In the genomic region with DNA sequence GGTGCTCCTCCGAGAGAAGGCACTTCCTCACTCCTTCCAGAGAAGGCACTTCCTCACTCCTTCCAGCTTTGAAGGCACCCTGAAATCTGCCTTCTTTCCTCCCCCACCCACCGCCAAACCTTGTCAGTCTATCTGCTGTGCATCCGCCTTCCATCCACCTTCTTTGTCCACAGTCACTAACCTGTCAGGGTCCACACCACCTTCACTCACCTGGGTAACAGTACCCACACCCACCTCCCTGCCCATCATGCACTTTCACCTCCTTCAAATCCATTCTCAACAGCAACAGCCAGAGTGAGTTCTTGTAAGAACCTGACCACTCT, we compare ENCODE assay signal across 14 cellular contexts. TPM values are rescaled to one million over a fixed set of nuclear protein-coding genes. Genes with fewer than 3 reads are reported as not detected.
DNase-seq lines count a peak whose midpoint lies in the region; ATAC-seq, FAIRE-seq and TF ChIP-seq lines count a peak whose summit lies in the region.
"Had no signal": no experiment of that assay in that cellular context is flagged by ENCODE, and none has a peak within 500 bp of the region (broad histone marks: within the 10 kb centered on the region; RNA-seq: fewer than 3 reads in every experiment).

No MANE protein-coding gene starts in this region.

- no peak overlapping the region for H3K4me3 ChIP-seq in WERI-Rb-1 (ENCODE audit: low read depth, low read length)
- H3K4me3 ChIP-seq in esophagus muscularis mucosa: no peak overlapping the region
- no peak overlapping the region for H3K4me3 ChIP-seq in small intestine (ENCODE audit: low read depth in 1 of 2, low read length in 2 of 2)
- no peak overlapping the region for H3K4me3 ChIP-seq in brain microvascular endothelial cell (ENCODE audit: low read depth, low read length)

- no peak for TF ChIP-seq POLR2A in esophagus muscularis mucosa (IDR thresholded peaks at IDR 0.05; ENCODE audit: low read depth)

- DNase-seq in activated naive CD4-positive, alpha-beta T cell treated with anti-CD3 and anti-CD28 coated beads for 36 hours: no peak
- no peak for DNase-seq in activated naive CD4-positive, alpha-beta T cell treated with Interleukin-2 at 50 U/mL for 16 hours
- DNase-seq in WERI-Rb-1 (peak; percentile 2), esophagus muscularis mucosa (ENCODE audit: extremely low spot score) (no peak), RWPE1 (ENCODE audit: low spot score) (no peak), small intestine (no peak), brain microvascular endothelial cell (no peak)
- no peak for DNase-seq in stimulated activated naive CD8-positive, alpha-beta T cell treated with anti-CD3 and anti-CD28 coated beads, Interleukin-15, amount 100 ng/mL, for 72 hours
- DNase-seq: foreskin melanocyte, NCI-H345 had no signal

- no peak for TF ChIP-seq CTCF in WERI-Rb-1 (IDR thresholded peaks at IDR 0.05; ENCODE audit: low read depth, low read length)
- TF ChIP-seq CTCF in esophagus muscularis mucosa (IDR thresholded peaks at IDR 0.05): no peak
- TF ChIP-seq CTCF in RWPE1 (conservative IDR thresholded peaks at IDR 0.05; ENCODE audit: low read depth): no peak
- no peak for TF ChIP-seq CTCF in brain microvascular endothelial cell (IDR thresholded peaks at IDR 0.05; ENCODE audit: low read depth, low read length, missing control alignments)

- ATAC-seq in stimulated activated naive CD8-positive, alpha-beta T cell treated with anti-CD3 and anti-CD28 coated beads, Interleukin-15, amount 100 ng/mL, for 72 hours: no peak

- in situ Hi-C loops in brain microvascular endothelial cell (cut with HindIII; ENCODE audit: low pct_ligation_motif_present, low sequenced_read_pairs): no loop called here

- no peak for FAIRE-seq in small intestine (lab: Jason Lieb, UNC)
- FAIRE-seq: G401.6, keratinocyte had no signal

- H3K9me3 ChIP-seq in WERI-Rb-1 (ENCODE audit: severe bottlenecking) (no peaks in the 10 kb centered on the region), esophagus muscularis mucosa (no peaks in the 10 kb centered on the region), small intestine (ENCODE audit: control insufficient read depth, low read depth) (no peaks in the 10 kb centered on the region)
- H3K9me3 ChIP-seq: spleen had no signal

- H3K27me3 Mint-ChIP-seq in activated naive CD4-positive, alpha-beta T cell treated with anti-CD3 and anti-CD28 coated beads for 36 hours (ENCODE audit: low read depth): no peaks in the 10 kb centered on the region
- no peaks in the 10 kb centered on the region for H3K27me3 Mint-ChIP-seq in stimulated activated naive CD8-positive, alpha-beta T cell treated with anti-CD3 and anti-CD28 coated beads, Interleukin-15, amount 100 ng/mL, for 72 hours

- CTCF ChIA-PET in activated naive CD4-positive, alpha-beta T cell treated with anti-CD3 and anti-CD28 coated beads for 36 hours (lab: Charles Lee): interaction anchor here (1.8 to 6.4 kb wide), 2 partner anchors 11 to 13 kb away, joined by 8 to 35 read pairs; no protein-coding TSS in a partner anchor
- CTCF ChIA-PET in RWPE1 (lab: Yijun Ruan, JAX): interaction anchor here (2.1 kb wide), 1 partner anchor 12 kb away, joined by 11 read pairs; no protein-coding TSS in a partner anchor

- H3K27ac ChIP-seq in WERI-Rb-1 (no peak overlapping the region), esophagus muscularis mucosa (replicated peaks in 1 of 4) (peak overlapping the region; percentile 80 to 90 (median 85)), RWPE1 (no peak overlapping the region), small intestine (ENCODE audit: low read depth in 1 of 2, low read length in 1 of 2) (no peak overlapping the region), brain microvascular endothelial cell (no peak overlapping the region)

- peaks cover 59% of the 10 kb centered on the region for H3K4me1 Mint-ChIP-seq in activated naive CD4-positive, alpha-beta T cell treated with anti-CD3 and anti-CD28 coated beads for 36 hours (ENCODE audit: low read depth)
- peaks cover 66% of the 10 kb centered on the region for H3K4me1 Mint-ChIP-seq in stimulated activated naive CD8-positive, alpha-beta T cell treated with anti-CD3 and anti-CD28 coated beads, Interleukin-15, amount 100 ng/mL, for 72 hours

- no peaks in the 10 kb centered on the region for H3K36me3 Mint-ChIP-seq in activated naive CD4-positive, alpha-beta T cell treated with anti-CD3 and anti-CD28 coated beads for 36 hours (ENCODE audit: low read depth)

- peak overlapping the region; percentile 95 for H3K27ac Mint-ChIP-seq in activated naive CD4-positive, alpha-beta T cell treated with anti-CD3 and anti-CD28 coated beads for 36 hours
- peak overlapping the region; percentile 94 for H3K27ac Mint-ChIP-seq in stimulated activated naive CD8-positive, alpha-beta T cell treated with anti-CD3 and anti-CD28 coated beads, Interleukin-15, amount 100 ng/mL, for 72 hours

- 78% methylated on average over 3 of the region's 3 CpGs for WGBS in esophagus muscularis mucosa
- 51 to 75% (median 60%) methylated on average over 3 of the region's 3 CpGs for WGBS in small intestine, 3 donors

- H3K36me3 ChIP-seq in WERI-Rb-1 (no peaks in the 10 kb centered on the region; the same call in 1 of the 2 replicates), esophagus muscularis mucosa (peaks cover 0 to 22% (median 10%) of the 10 kb centered on the region in 4 donors), small intestine (ENCODE audit: control insufficient read depth in 2 of 2, insufficient read depth in 2 of 2, low read length in 2 of 2) (no peaks in the 10 kb centered on the region), brain microvascular endothelial cell (replicated peaks) (no peaks in the 10 kb centered on the region)

- H3K4me1 ChIP-seq in esophagus muscularis mucosa: peaks cover 41 to 70% (median 66%) of the 10 kb centered on the region in 4 donors
- H3K4me1 ChIP-seq in small intestine (ENCODE audit: control insufficient read depth in 2 of 2, insufficient read depth in 1 of 2, low read depth in 1 of 2, low read length in 1 of 2): peaks cover 2 to 7% of the 10 kb centered on the region in 2 donors

- peak overlapping the region; percentile 72 for H3K4me3 Mint-ChIP-seq in activated naive CD4-positive, alpha-beta T cell treated with anti-CD3 and anti-CD28 coated beads for 36 hours
- peak overlapping the region; percentile 75 to 80 for H3K4me3 Mint-ChIP-seq in stimulated activated naive CD8-positive, alpha-beta T cell treated with anti-CD3 and anti-CD28 coated beads, Interleukin-15, amount 100 ng/mL, for 72 hours

- intact Hi-C loops in activated naive CD4-positive, alpha-beta T cell treated with anti-CD3 and anti-CD28 coated beads for 36 hours (cut with micrococcal nuclease): loop anchor here (10.0 kb wide), 4 partner anchors 406 to 596 kb away; partner anchors contain the start of genes CFAP20 and HERPUD1
- intact Hi-C loops in esophagus muscularis mucosa (cut with DNase I): loop anchor here (10.0 kb wide), 1 partner anchor 346 kb away; the partner anchor contains the start of genes PSME3IP1 and RSPRY1

- POLR2A ChIA-PET in RWPE1 (lab: Yijun Ruan, JAX; ENCODE audit: low non-redundant PET): no interaction called here

- H3K27me3 ChIP-seq in WERI-Rb-1 (ENCODE audit: insufficient read depth, low read depth, severe bottlenecking) (no peaks in the 10 kb centered on the region), esophagus muscularis mucosa (no peaks in the 10 kb centered on the region), small intestine (ENCODE audit: control insufficient read depth in 2 of 2, insufficient read depth in 2 of 2, low read length in 2 of 2) (no peaks in the 10 kb centered on the region), brain microvascular endothelial cell (replicated peaks) (no peaks in the 10 kb centered on the region)

- H3K9me3 Mint-ChIP-seq in activated naive CD4-positive, alpha-beta T cell treated with anti-CD3 and anti-CD28 coated beads for 36 hours: no peaks in the 10 kb centered on the region
- no peaks in the 10 kb centered on the region for H3K9me3 Mint-ChIP-seq in stimulated activated naive CD8-positive, alpha-beta T cell treated with anti-CD3 and anti-CD28 coated beads, Interleukin-15, amount 100 ng/mL, for 72 hours

- TF ChIP-seq EP300 in esophagus muscularis mucosa (IDR thresholded peaks at IDR 0.05): no peak

RNA-seq across cellular contexts. Expression of gene CCDC102A, which starts 5.2 kb away (rescaled TPM):
- 1 to 10 TPM; 7.1 to 7.7 TPM for total RNA-seq in activated naive CD4-positive, alpha-beta T cell treated with anti-CD3 and anti-CD28 coated beads for 36 hours
- total RNA-seq in esophagus muscularis mucosa: 10 to 100 TPM; 22.7 to 54.9 (median 36.9) TPM
- polyA plus RNA-seq in small intestine: 1 to 10 TPM; 1.1 to 2.8 (median 1.6) TPM

RNA-seq across cellular contexts. Expression of gene ADGRG5, which starts 11.2 kb away (rescaled TPM):
- 1 to 10 TPM; 1.0 to 1.2 TPM for total RNA-seq in activated naive CD4-positive, alpha-beta T cell treated with anti-CD3 and anti-CD28 coated beads for 36 hours
- under 1 TPM in 3 of 4 donors, not detected in 1; under 0.01 to 0.34 (median 0.17) TPM for total RNA-seq in esophagus muscularis mucosa
- polyA plus RNA-seq in small intestine: 1 to 10 TPM; 2.4 to 3.9 (median 3.4) TPM
- total RNA-seq: MCF 10A had no signal
- polyA plus RNA-seq: keratinocyte had no signal

RNA-seq across cellular contexts. Expression of gene DOK4, which starts 44.9 kb away (rescaled TPM):
- 1 to 10 TPM; 5.0 to 6.2 TPM for total RNA-seq in activated naive CD4-positive, alpha-beta T cell treated with anti-CD3 and anti-CD28 coated beads for 36 hours
- 10 to 100 TPM; 14.5 to 36.7 (median 29.4) TPM for total RNA-seq in esophagus muscularis mucosa
- 100 to 1,000 TPM in 2 of 3 donors, 10 to 100 TPM in 1; 53.0 to 135 (median 112) TPM for polyA plus RNA-seq in small intestine

Comparison
In these comparisons a context has a peak if more than half of its experiments do, and no peak if none do; other contexts are left out.
1. H3K27ac ChIP-seq: peak in esophagus muscularis mucosa (4 of 4); none in WERI-Rb-1 (single experiment), RWPE1 (single experiment), small intestine (0 of 2) and brain microvascular endothelial cell (single experiment).